ENCODE assay signal across 9 cellular contexts in genomic region chr16:8572919-8573724, GRCh38. TPM values are rescaled to one million over a fixed set of nuclear protein-coding genes. Genes with fewer than 3 reads are reported as not detected.
DNase-seq lines count a peak whose midpoint lies in the region; ATAC-seq and TF ChIP-seq lines count a peak whose summit lies in the region.
"Had no signal": no experiment of that assay in that cellular context is flagged by ENCODE, and none has a peak within 500 bp of the region (broad histone marks: within the 10 kb centered on the region; RNA-seq: fewer than 3 reads in every experiment).

No MANE protein-coding gene starts in this region.

- no TSS peak for BruUV-seq in PC-3 (replicated peaks; lab: Mats Ljungman, UMichigan)

- no peaks in the 10 kb centered on the region for H3K9me2 ChIP-seq in PC-3 (replicated peaks; ENCODE audit: low read length)

- H3K27ac ChIP-seq in PC-3 (ENCODE audit: low read length) = no peak overlapping the region

- H3K9me3 ChIP-seq in PC-3 (ENCODE audit: low read length) = no peaks in the 10 kb centered on the region

- no peaks in the 10 kb centered on the region for H3K36me3 ChIP-seq in GM06990 (ENCODE audit: control insufficient read depth, insufficient read depth, low read length)
- no peaks in the 10 kb centered on the region for H3K36me3 ChIP-seq in PC-3 (ENCODE audit: low read depth, low read length)

- no peaks in the 10 kb centered on the region for H3K4me1 ChIP-seq in PC-3 (ENCODE audit: insufficient read depth, low read length)

- ATAC-seq in PC-3 (peak; percentile 42), HG02938 (IDR thresholded peaks at IDR 0.05; ENCODE audit: unreplicated experiment) (no peak), HG02870 (IDR thresholded peaks at IDR 0.05; ENCODE audit: unreplicated experiment) (no peak), HG03432 (IDR thresholded peaks at IDR 0.05; ENCODE audit: unreplicated experiment) (no peak)

- no peak overlapping the region for H3K9ac ChIP-seq in PC-3 (ENCODE audit: low read length)

- intact Hi-C loops in PC-3 (cut with micrococcal nuclease) = no loop called here

- H3K27me3 ChIP-seq in GM06990 (replicated peaks; ENCODE audit: control insufficient read depth, insufficient read depth, low read length) = no peaks in the 10 kb centered on the region
- H3K27me3 ChIP-seq in PC-3 (ENCODE audit: low read length) = peaks cover 29% of the 10 kb centered on the region

- DNase-seq in AG04449 (ENCODE audit: low read depth, low spot score) = no peak
- DNase-seq in GM06990 (ENCODE audit: extremely low read depth, insufficient read length) = no peak
- DNase-seq in PC-3 = peak; percentile 34
- peak; percentile 26 to 49 for DNase-seq in erythroblast (lab: John Stamatoyannopoulos, UW)
- peak; percentile 12 for DNase-seq in putamen (ENCODE audit: low spot score)

- TF ChIP-seq POLR2A in erythroblast (IDR thresholded peaks at IDR 0.05; ENCODE audit: low read length) = no peak

- CTCF ChIA-PET in AG04449 (lab: Yijun Ruan, JAX) (interaction anchor here (1.0 to 5.0 kb wide), 10 partner anchors 9 to 311 kb away, joined by 3 to 43 read pairs (median 10); no protein-coding TSS in a partner anchor), PC-3 (lab: Charles Lee) (no interaction called here)

- H3F3A ChIP-seq in PC-3 (ENCODE audit: low read length, unreplicated experiment) = no peaks in the 10 kb centered on the region

- no peaks in the 10 kb centered on the region for H4K20me1 ChIP-seq in PC-3 (ENCODE audit: low read length)

- no peaks in the 10 kb centered on the region for H3K79me2 ChIP-seq in PC-3 (ENCODE audit: low read length)

- TF ChIP-seq CTCF in AG04449 (IDR thresholded peaks at IDR 0.05; ENCODE audit: insufficient read depth, low read length, missing control alignments) (peak; percentile 19), GM06990 (IDR thresholded peaks at IDR 0.05; ENCODE audit: insufficient read depth, low read length, poor library complexity, severe bottlenecking) (peak; percentile 41), PC-3 (conservative IDR thresholded peaks at IDR 0.05; ENCODE audit: low read depth, low read length) (peak; percentile 59)

- H3K4me2 ChIP-seq in PC-3 (ENCODE audit: low read length) = no peak overlapping the region

- peak overlapping the region; percentile 42; the same call in 1 of the 2 replicates for H2AFZ ChIP-seq in PC-3 (ENCODE audit: low read length)

- POLR2A ChIA-PET in AG04449 (lab: Yijun Ruan, JAX) (no interaction called here), PC-3 (lab: Charles Lee; ENCODE audit: unreplicated experiment) (no interaction called here)

- H3K4me3 ChIP-seq in AG04449 (ENCODE audit: low read depth, low read length) (no peak overlapping the region; the same call in 1 of the 2 replicates), GM06990 (replicated peaks; ENCODE audit: low read depth, low read length) (no peak overlapping the region), PC-3 (ENCODE audit: low read length) (no peak overlapping the region)

RNA-seq across cellular contexts. Expression of gene TMEM114, which starts 17.2 kb away (rescaled TPM):
- total RNA-seq in PC-3 (2014; rRNA removed) = not detected in 2 replicates
- total RNA-seq: urinary bladder had no signal

RNA-seq across cellular contexts. Expression of gene METTL22, which starts 48.4 kb away (rescaled TPM):
- 14.6 and 17.6 TPM in 2 replicates for total RNA-seq in PC-3 (2014; rRNA removed)

Comparison
In these comparisons a context has a peak if more than half of its experiments do, and no peak if none do; other contexts are left out.
1. DNase-seq: peak in PC-3 (single experiment), erythroblast (2 of 2) and putamen (single experiment); none in AG04449 (single experiment) and GM06990 (single experiment).
2. Peak in every context shown above with its lines, with median percentiles within 50 percentile points of each other: CTCF ChIP-seq.